1 cellular context compared by ENCODE assay signal in genomic region chr6:33770833-33771341, GRCh38.
TF ChIP-seq lines count a peak whose summit lies in the region.

No MANE protein-coding gene starts in this region.

TF ChIP-seq in K562, 482 proteins besides CTCF, POLR2A, EP300 and RAD21:
- TF ChIP-seq ZNF830 (CRISPR knock-in tag; IDR thresholded peaks at IDR 0.05) = no peak
- TF ChIP-seq PCBP1 (IDR thresholded peaks at IDR 0.05; ENCODE audit: low read depth, low read length, poor library complexity, severe bottlenecking) = no peak
- no peak for TF ChIP-seq TFE3 (CRISPR knock-in tag; IDR thresholded peaks at IDR 0.05)
- peak; percentile 7 for TF ChIP-seq POLR2B (IDR thresholded peaks at IDR 0.05; ENCODE audit: low read depth, partially characterized antibody)
- no peak for TF ChIP-seq CREB1 (IDR thresholded peaks at IDR 0.05)
- 0 out of 2 replicates have a peak, but pooled peaks have one; percentile 1 for TF ChIP-seq CREB1 (CRISPR knock-in tag; IDR thresholded peaks at IDR 0.05)
- peak; percentile 3; the same call in 1 of the 2 replicates for TF ChIP-seq FOXK1 (CRISPR knock-in tag; IDR thresholded peaks at IDR 0.05; ENCODE audit: borderline replicate concordance)
- TF ChIP-seq ESRRA (IDR thresholded peaks at IDR 0.05; ENCODE audit: borderline replicate concordance, low read depth) = no peak
- TF ChIP-seq POLR2AphosphoS2 (IDR thresholded peaks at IDR 0.05; ENCODE audit: low read length) = peak; percentile 60; the same call in 1 of the 2 replicates
- TF ChIP-seq POLR2G (IDR thresholded peaks at IDR 0.05; ENCODE audit: low read depth, low read length) = 0 out of 2 replicates have a peak, but pooled peaks have one; percentile 1
- TF ChIP-seq USF1 (CRISPR knock-in tag; IDR thresholded peaks at IDR 0.05) = 0 out of 2 replicates have a peak, but pooled peaks have one; percentile 19
